8 cellular contexts compared by ENCODE assay signal in genomic region chr11:75140269-75141138, GRCh38. TPM values are rescaled to one million over a fixed set of nuclear protein-coding genes. Genes with fewer than 3 reads are reported as not detected.
DNase-seq lines count a peak whose midpoint lies in the region; ATAC-seq lines count a peak whose summit lies in the region.

No MANE protein-coding gene starts in this region.

- H3K4me1 Mint-ChIP-seq in T-helper 17 cell, result peaks cover 40% of the 10 kb centered on the region

- H3K27ac Mint-ChIP-seq in T-helper 17 cell, result no peak overlapping the region

- ATAC-seq in HG02759 (IDR thresholded peaks at IDR 0.05; ENCODE audit: unreplicated experiment) (peak; percentile 55), T-helper 17 cell (peak; percentile 67), HG03135 (IDR thresholded peaks at IDR 0.05; ENCODE audit: unreplicated experiment) (no peak), GM19395 (IDR thresholded peaks at IDR 0.05; ENCODE audit: unreplicated experiment) (no peak)

- peaks cover 11% of the 10 kb centered on the region for H3K4me1 ChIP-seq in adipocyte (ENCODE audit: control insufficient read depth, insufficient read depth, low read length)

- no peaks in the 10 kb centered on the region for H3K36me3 ChIP-seq in adipocyte (ENCODE audit: control insufficient read depth, insufficient read depth, low read length, severe bottlenecking)

- H3K9ac ChIP-seq in adipocyte (ENCODE audit: low read length), result no peak overlapping the region

- no peaks in the 10 kb centered on the region for H3K36me3 Mint-ChIP-seq in T-helper 17 cell (ENCODE audit: low read depth)

- H3K4me3 ChIP-seq in adipocyte (ENCODE audit: low read length), result no peak overlapping the region

- DNase-seq in DMS53 (lab: John Stamatoyannopoulos, UW) (peak; percentile 88), T-helper 17 cell (peak; percentile 56 to 74 (median 68)), adipocyte (ENCODE audit: low read depth) (peak; percentile 62), iPS DF 4.7 (ENCODE audit: extremely low read depth, low spot score) (peak; percentile 66)
- DNase-seq in stimulated activated CD4-positive, alpha-beta T cell treated with anti-CD3 and anti-CD28 coated beads, Interleukin-12 subunit alpha, Interleukin-12 subunit beta, amount 100 ng/mL, for 48 hours (ENCODE audit: low read depth in 2 of 3, low spot score in 1 of 3), result peak; percentile 55 to 78 (median 61)

- no peaks in the 10 kb centered on the region for H3K27me3 ChIP-seq in adipocyte (replicated peaks; ENCODE audit: control insufficient read depth, insufficient read depth, low read length)

- no peaks in the 10 kb centered on the region for H3K9me3 ChIP-seq in T-helper 17 cell (ENCODE audit: control insufficient read depth, low read length, poor library complexity, severe bottlenecking)
- H3K9me3 ChIP-seq in adipocyte (ENCODE audit: control insufficient read depth, low read length), result no peaks in the 10 kb centered on the region

- H3K4me3 Mint-ChIP-seq in T-helper 17 cell, result no peak overlapping the region

- peaks cover 34% of the 10 kb centered on the region for H3K27me3 Mint-ChIP-seq in T-helper 17 cell

RNA-seq across cellular contexts. Expression of gene SLCO2B1, which starts 10.4 kb away (rescaled TPM):
- total RNA-seq in T-helper 17 cell, result not detected

RNA-seq across cellular contexts. Expression of gene OR2AT4, which starts 43.8 kb away (rescaled TPM):
- total RNA-seq in T-helper 17 cell, result not detected

Comparison
In these comparisons a context has a peak if more than half of its experiments do, and no peak if none do; other contexts are left out.
1. ATAC-seq: peak in HG02759 (single experiment) and T-helper 17 cell (single experiment); none in HG03135 (single experiment) and GM19395 (single experiment).
2. Peak in every context shown above with its lines, with median percentiles within 50 percentile points of each other: DNase-seq.